1 cellular context compared by ENCODE assay signal in the genomic region with DNA sequence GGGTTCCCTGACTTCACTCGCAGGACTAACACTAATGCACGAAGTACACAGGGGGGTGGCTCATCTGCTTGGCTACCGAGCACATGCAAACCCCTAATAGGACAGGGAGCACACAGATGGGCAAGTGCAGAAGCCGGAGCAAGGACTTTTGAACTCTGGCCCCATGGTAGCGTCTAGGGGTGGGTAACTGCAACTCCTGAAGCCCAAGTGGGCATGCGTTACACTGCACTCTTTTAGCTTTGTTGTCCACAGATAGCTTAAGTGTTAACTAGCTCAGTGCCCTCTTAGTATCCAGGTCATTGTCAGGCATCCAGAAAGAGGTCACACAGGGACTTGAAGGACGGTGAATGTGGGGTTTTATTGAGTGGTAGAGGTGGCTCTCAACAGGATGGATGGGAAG.
TF ChIP-seq lines count a peak whose summit lies in the region.

No MANE protein-coding gene starts in this region.

TF ChIP-seq in HepG2, 621 proteins besides CTCF, POLR2A, EP300 and RAD21 (continued from another document and continues in another):
- TF ChIP-seq, protein P1, sequence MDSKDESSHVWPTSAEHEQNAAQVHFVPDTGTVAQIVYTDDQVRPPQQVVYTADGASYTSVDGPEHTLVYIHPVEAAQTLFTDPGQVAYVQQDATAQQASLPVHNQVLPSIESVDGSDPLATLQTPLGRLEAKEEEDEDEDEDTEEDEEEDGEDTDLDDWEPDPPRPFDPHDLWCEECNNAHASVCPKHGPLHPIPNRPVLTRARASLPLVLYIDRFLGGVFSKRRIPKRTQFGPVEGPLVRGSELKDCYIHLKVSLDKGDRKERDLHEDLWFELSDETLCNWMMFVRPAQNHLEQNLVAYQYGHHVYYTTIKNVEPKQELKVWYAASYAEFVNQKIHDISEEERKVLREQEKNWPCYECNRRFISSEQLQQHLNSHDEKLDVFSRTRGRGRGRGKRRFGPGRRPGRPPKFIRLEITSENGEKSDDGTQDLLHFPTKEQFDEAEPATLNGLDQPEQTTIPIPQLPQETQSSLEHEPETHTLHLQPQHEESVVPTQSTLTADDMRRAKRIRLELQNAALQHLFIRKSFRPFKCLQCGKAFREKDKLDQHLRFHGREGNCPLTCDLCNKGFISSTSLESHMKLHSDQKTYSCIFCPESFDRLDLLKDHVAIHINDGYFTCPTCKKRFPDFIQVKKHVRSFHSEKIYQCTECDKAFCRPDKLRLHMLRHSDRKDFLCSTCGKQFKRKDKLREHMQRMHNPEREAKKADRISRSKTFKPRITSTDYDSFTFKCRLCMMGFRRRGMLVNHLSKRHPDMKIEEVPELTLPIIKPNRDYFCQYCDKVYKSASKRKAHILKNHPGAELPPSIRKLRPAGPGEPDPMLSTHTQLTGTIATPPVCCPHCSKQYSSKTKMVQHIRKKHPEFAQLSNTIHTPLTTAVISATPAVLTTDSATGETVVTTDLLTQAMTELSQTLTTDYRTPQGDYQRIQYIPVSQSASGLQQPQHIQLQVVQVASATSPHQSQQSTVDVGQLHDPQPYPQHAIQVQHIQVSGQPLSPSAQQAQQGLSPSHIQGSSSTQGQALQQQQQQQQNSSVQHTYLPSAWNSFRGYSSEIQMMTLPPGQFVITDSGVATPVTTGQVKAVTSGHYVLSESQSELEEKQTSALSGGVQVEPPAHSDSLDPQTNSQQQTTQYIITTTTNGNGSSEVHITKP (CRISPR knock-in tag; IDR thresholded peaks at IDR 0.05; ENCODE audit: low read depth), result 0 out of 2 replicates have a peak, but pooled peaks have one; percentile 34
- no peak for TF ChIP-seq PAF1 (CRISPR knock-in tag; IDR thresholded peaks at IDR 0.05)
- no peak for TF ChIP-seq PHF8 (CRISPR knock-in tag; IDR thresholded peaks at IDR 0.05)
- TF ChIP-seq, protein P2, sequence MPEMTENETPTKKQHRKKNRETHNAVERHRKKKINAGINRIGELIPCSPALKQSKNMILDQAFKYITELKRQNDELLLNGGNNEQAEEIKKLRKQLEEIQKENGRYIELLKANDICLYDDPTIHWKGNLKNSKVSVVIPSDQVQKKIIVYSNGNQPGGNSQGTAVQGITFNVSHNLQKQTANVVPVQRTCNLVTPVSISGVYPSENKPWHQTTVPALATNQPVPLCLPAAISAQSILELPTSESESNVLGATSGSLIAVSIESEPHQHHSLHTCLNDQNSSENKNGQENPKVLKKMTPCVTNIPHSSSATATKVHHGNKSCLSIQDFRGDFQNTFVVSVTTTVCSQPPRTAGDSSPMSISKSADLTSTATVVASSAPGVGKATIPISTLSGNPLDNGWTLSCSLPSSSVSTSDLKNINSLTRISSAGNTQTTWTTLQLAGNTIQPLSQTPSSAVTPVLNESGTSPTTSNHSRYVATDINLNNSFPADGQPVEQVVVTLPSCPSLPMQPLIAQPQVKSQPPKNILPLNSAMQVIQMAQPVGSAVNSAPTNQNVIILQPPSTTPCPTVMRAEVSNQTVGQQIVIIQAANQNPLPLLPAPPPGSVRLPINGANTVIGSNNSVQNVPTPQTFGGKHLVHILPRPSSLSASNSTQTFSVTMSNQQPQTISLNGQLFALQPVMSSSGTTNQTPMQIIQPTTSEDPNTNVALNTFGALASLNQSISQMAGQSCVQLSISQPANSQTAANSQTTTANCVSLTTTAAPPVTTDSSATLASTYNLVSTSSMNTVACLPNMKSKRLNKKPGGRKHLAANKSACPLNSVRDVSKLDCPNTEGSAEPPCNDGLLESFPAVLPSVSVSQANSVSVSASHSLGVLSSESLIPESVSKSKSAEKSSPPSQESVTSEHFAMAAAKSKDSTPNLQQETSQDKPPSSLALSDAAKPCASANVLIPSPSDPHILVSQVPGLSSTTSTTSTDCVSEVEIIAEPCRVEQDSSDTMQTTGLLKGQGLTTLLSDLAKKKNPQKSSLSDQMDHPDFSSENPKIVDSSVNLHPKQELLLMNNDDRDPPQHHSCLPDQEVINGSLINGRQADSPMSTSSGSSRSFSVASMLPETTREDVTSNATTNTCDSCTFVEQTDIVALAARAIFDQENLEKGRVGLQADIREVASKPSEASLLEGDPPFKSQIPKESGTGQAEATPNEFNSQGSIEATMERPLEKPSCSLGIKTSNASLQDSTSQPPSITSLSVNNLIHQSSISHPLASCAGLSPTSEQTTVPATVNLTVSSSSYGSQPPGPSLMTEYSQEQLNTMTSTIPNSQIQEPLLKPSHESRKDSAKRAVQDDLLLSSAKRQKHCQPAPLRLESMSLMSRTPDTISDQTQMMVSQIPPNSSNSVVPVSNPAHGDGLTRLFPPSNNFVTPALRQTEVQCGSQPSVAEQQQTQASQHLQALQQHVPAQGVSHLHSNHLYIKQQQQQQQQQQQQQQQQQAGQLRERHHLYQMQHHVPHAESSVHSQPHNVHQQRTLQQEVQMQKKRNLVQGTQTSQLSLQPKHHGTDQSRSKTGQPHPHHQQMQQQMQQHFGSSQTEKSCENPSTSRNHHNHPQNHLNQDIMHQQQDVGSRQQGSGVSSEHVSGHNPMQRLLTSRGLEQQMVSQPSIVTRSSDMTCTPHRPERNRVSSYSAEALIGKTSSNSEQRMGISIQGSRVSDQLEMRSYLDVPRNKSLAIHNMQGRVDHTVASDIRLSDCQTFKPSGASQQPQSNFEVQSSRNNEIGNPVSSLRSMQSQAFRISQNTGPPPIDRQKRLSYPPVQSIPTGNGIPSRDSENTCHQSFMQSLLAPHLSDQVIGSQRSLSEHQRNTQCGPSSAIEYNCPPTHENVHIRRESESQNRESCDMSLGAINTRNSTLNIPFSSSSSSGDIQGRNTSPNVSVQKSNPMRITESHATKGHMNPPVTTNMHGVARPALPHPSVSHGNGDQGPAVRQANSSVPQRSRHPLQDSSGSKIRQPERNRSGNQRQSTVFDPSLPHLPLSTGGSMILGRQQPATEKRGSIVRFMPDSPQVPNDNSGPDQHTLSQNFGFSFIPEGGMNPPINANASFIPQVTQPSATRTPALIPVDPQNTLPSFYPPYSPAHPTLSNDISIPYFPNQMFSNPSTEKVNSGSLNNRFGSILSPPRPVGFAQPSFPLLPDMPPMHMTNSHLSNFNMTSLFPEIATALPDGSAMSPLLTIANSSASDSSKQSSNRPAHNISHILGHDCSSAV (CRISPR knock-in tag; IDR thresholded peaks at IDR 0.05; ENCODE audit: borderline replicate concordance), result no peak
- no peak for TF ChIP-seq ZNF879 (CRISPR knock-in tag; IDR thresholded peaks at IDR 0.05)
- peak; percentile 25; the same call in 1 of the 2 replicates for TF ChIP-seq RARA (CRISPR knock-in tag; IDR thresholded peaks at IDR 0.05)
- TF ChIP-seq ZFP36L2 (CRISPR knock-in tag; IDR thresholded peaks at IDR 0.05), result no peak
- no peak for TF ChIP-seq PPARG (CRISPR knock-in tag; conservative IDR thresholded peaks at IDR 0.05)
- TF ChIP-seq ZBTB34 (CRISPR knock-in tag; IDR thresholded peaks at IDR 0.05), result no peak
- TF ChIP-seq FOXK2 (IDR thresholded peaks at IDR 0.05), result no peak
- no peak for TF ChIP-seq CHD2 (IDR thresholded peaks at IDR 0.05; ENCODE audit: low read depth, low read length)
- no peak for TF ChIP-seq HNRNPK (IDR thresholded peaks at IDR 0.05; ENCODE audit: low read depth, low read length, poor library complexity, severe bottlenecking)
- no peak for TF ChIP-seq FOXP4 (CRISPR knock-in tag; IDR thresholded peaks at IDR 0.05)
- TF ChIP-seq CCDC6 (CRISPR knock-in tag; IDR thresholded peaks at IDR 0.05), result no peak
- TF ChIP-seq ZNF207 (IDR thresholded peaks at IDR 0.05; ENCODE audit: borderline replicate concordance), result no peak
- TF ChIP-seq, protein P3, sequence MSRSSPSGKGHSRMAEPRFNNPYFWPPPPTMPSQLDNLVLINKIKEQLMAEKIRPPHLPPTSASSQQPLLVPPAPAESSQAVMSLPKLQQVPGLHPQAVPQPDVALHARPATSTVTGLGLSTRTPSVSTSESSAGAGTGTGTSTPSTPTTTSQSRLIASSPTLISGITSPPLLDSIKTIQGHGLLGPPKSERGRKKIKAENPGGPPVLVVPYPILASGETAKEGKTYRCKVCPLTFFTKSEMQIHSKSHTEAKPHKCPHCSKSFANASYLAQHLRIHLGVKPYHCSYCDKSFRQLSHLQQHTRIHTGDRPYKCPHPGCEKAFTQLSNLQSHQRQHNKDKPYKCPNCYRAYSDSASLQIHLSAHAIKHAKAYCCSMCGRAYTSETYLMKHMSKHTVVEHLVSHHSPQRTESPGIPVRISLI (CRISPR knock-in tag; IDR thresholded peaks at IDR 0.05; ENCODE audit: borderline replicate concordance), result no peak
- TF ChIP-seq SOX5 (CRISPR knock-in tag; IDR thresholded peaks at IDR 0.05; ENCODE audit: borderline replicate concordance), result 0 out of 2 replicates have a peak, but pooled peaks have one; percentile 26
- no peak for TF ChIP-seq ZNF883 (CRISPR knock-in tag; IDR thresholded peaks at IDR 0.05; ENCODE audit: not compliant biosample characterization)
- TF ChIP-seq, protein P4, sequence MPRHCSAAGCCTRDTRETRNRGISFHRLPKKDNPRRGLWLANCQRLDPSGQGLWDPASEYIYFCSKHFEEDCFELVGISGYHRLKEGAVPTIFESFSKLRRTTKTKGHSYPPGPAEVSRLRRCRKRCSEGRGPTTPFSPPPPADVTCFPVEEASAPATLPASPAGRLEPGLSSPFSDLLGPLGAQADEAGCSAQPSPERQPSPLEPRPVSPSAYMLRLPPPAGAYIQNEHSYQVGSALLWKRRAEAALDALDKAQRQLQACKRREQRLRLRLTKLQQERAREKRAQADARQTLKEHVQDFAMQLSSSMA (CRISPR knock-in tag; IDR thresholded peaks at IDR 0.05), result no peak
- no peak for TF ChIP-seq ZNF414 (CRISPR knock-in tag; IDR thresholded peaks at IDR 0.05)
- TF ChIP-seq MED8 (CRISPR knock-in tag; IDR thresholded peaks at IDR 0.05; ENCODE audit: insufficient replicate concordance), result no peak
- no peak for TF ChIP-seq HCFC1 (IDR thresholded peaks at IDR 0.05; ENCODE audit: low read depth, low read length)
- TF ChIP-seq ZNF839 (CRISPR knock-in tag; IDR thresholded peaks at IDR 0.05; ENCODE audit: borderline replicate concordance), result no peak
- peak; percentile 49; the same call in 1 of the 2 replicates for TF ChIP-seq ZMYM4 (CRISPR knock-in tag; IDR thresholded peaks at IDR 0.05)
- TF ChIP-seq ATM (IDR thresholded peaks at IDR 0.05; ENCODE audit: borderline replicate concordance), result no peak
- no peak for TF ChIP-seq RFX1 (IDR thresholded peaks at IDR 0.05)
- no peak for TF ChIP-seq HMG20A (CRISPR knock-in tag; IDR thresholded peaks at IDR 0.05; ENCODE audit: borderline replicate concordance)
- no peak for TF ChIP-seq CBFB (CRISPR knock-in tag; IDR thresholded peaks at IDR 0.05)
- TF ChIP-seq ZNF672 (CRISPR knock-in tag; IDR thresholded peaks at IDR 0.05), result no peak
- TF ChIP-seq NFYB (CRISPR knock-in tag; IDR thresholded peaks at IDR 0.05), result no peak
- peak; percentile 60; the same call in 1 of the 2 replicates for TF ChIP-seq MAX (IDR thresholded peaks at IDR 0.05)
- TF ChIP-seq SIN3B (IDR thresholded peaks at IDR 0.05; ENCODE audit: low read length), result no peak
- TF ChIP-seq, protein P5, sequence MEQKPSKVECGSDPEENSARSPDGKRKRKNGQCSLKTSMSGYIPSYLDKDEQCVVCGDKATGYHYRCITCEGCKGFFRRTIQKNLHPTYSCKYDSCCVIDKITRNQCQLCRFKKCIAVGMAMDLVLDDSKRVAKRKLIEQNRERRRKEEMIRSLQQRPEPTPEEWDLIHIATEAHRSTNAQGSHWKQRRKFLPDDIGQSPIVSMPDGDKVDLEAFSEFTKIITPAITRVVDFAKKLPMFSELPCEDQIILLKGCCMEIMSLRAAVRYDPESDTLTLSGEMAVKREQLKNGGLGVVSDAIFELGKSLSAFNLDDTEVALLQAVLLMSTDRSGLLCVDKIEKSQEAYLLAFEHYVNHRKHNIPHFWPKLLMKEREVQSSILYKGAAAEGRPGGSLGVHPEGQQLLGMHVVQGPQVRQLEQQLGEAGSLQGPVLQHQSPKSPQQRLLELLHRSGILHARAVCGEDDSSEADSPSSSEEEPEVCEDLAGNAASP (CRISPR knock-in tag; IDR thresholded peaks at IDR 0.05; ENCODE audit: borderline replicate concordance), result peak; percentile 58; the same call in 1 of the 2 replicates
- TF ChIP-seq ZNF235 (CRISPR knock-in tag; IDR thresholded peaks at IDR 0.05; ENCODE audit: borderline replicate concordance), result no peak
- TF ChIP-seq HNF4G (IDR thresholded peaks at IDR 0.05; ENCODE audit: borderline replicate concordance, low read depth, low read length), result peak; percentile 78
- no peak for TF ChIP-seq HNF4G (CRISPR knock-in tag; IDR thresholded peaks at IDR 0.05; ENCODE audit: borderline replicate concordance, low read depth)
- TF ChIP-seq YEATS2 (CRISPR knock-in tag; IDR thresholded peaks at IDR 0.05; ENCODE audit: borderline replicate concordance), result no peak
- no peak for TF ChIP-seq SMAD9 (CRISPR knock-in tag; IDR thresholded peaks at IDR 0.05)
- TF ChIP-seq KDM1A (CRISPR knock-in tag; IDR thresholded peaks at IDR 0.05), result no peak
- no peak for TF ChIP-seq ZBTB20 (CRISPR knock-in tag; IDR thresholded peaks at IDR 0.05; ENCODE audit: borderline replicate concordance, low read depth)
- TF ChIP-seq NFATC3 (CRISPR knock-in tag; IDR thresholded peaks at IDR 0.05), result no peak
- no peak for TF ChIP-seq GZF1 (CRISPR knock-in tag; IDR thresholded peaks at IDR 0.05)
- TF ChIP-seq ZZZ3 (CRISPR knock-in tag; IDR thresholded peaks at IDR 0.05; ENCODE audit: borderline replicate concordance), result no peak
- no peak for TF ChIP-seq ZNF468 (CRISPR knock-in tag; IDR thresholded peaks at IDR 0.05)
